1 cellular context compared by ENCODE assay signal in genomic region chr5:73321757-73322452, GRCh38.
TF ChIP-seq lines count a peak whose summit lies in the region.

No MANE protein-coding gene starts in this region.

TF ChIP-seq in H1, 55 proteins besides CTCF, POLR2A, EP300 and RAD21 (continued from another document):
- TF ChIP-seq TAF7 (optimal IDR thresholded peaks at IDR 0.05; ENCODE audit: borderline replicate concordance, low read depth, low read length): no peak
- no peak for TF ChIP-seq KDM1A (IDR thresholded peaks at IDR 0.05; ENCODE audit: borderline replicate concordance, low read length)
- TF ChIP-seq JUND (IDR thresholded peaks at IDR 0.05; ENCODE audit: low read length): no peak
- no peak for TF ChIP-seq TEAD4 (IDR thresholded peaks at IDR 0.05; ENCODE audit: low read depth, low read length)
- TF ChIP-seq SAP30 (IDR thresholded peaks at IDR 0.05; ENCODE audit: insufficient read depth, insufficient replicate concordance, low read length): no peak
- no peak for TF ChIP-seq NANOG (IDR thresholded peaks at IDR 0.05; ENCODE audit: insufficient read depth, low read depth, low read length, poor library complexity, severe bottlenecking)
- no peak for TF ChIP-seq POU5F1 (IDR thresholded peaks at IDR 0.05; ENCODE audit: low read depth, low read length)
- no peak for TF ChIP-seq KDM4A (IDR thresholded peaks at IDR 0.05; ENCODE audit: low read depth, low read length, severe bottlenecking)
- TF ChIP-seq CBX5 (IDR thresholded peaks at IDR 0.05; ENCODE audit: low read depth, low read length): no peak
- TF ChIP-seq, protein P1, sequence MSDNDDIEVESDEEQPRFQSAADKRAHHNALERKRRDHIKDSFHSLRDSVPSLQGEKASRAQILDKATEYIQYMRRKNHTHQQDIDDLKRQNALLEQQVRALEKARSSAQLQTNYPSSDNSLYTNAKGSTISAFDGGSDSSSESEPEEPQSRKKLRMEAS (IDR thresholded peaks at IDR 0.05): no peak
- TF ChIP-seq SUZ12 (IDR thresholded peaks at IDR 0.05; ENCODE audit: low read length): no peak
- no peak for TF ChIP-seq RXRA (IDR thresholded peaks at IDR 0.05; ENCODE audit: insufficient read depth, low read depth, low read length)
- TF ChIP-seq BRCA1 (IDR thresholded peaks at IDR 0.05; ENCODE audit: low read depth, low read length): no peak
